ENCODE assay signal across 8 cellular contexts in the genomic region with DNA sequence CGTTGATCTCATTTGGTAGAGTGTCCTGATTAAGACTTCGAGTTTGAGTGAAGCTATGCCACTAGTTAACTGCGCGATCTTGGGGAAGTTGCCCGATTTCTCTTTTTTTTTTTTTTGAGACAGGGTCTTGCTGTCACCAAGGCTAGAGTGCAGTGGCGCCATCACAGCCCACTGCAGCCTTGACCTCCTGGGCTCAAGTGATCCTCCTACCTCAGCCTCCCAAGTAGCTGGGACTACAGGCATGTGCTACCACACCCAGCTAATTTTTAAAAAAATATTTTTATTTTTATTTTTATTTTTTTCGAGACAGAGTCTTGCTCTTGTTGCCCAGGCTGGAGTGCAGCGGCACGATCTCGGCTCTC. TPM values are rescaled to one million over a fixed set of nuclear protein-coding genes. Genes with fewer than 3 reads are reported as not detected.
A peak's percentile ranks its signal among the peaks of the same experiment; 100 is the strongest.
DNase-seq lines count a peak whose midpoint lies in the region; ATAC-seq and TF ChIP-seq lines count a peak whose summit lies in the region.
"Not testable (repeated sequence)": the region's sequence is repeated elsewhere in the genome, so short reads cannot be mapped to it uniquely, and the experiment has no call there.

No MANE protein-coding gene starts in this region.

- H3K79me2 ChIP-seq in SK-N-SH (ENCODE audit: insufficient read depth) = peaks cover 57% of the 10 kb centered on the region

- TF ChIP-seq RAD21 in SK-N-SH (IDR thresholded peaks at IDR 0.05; ENCODE audit: low read length) = not testable (repeated sequence)

- H3K4me1 Mint-ChIP-seq in activated naive CD8-positive, alpha-beta T cell treated with anti-CD3 and anti-CD28 coated beads, Interleukin-2, amount 10 ng/mL, durations not matched to agents 7 days and 5 days = peaks cover 44% of the 10 kb centered on the region
- H3K4me1 Mint-ChIP-seq in nephron progenitor cell = peaks cover 40% of the 10 kb centered on the region
- H3K4me1 Mint-ChIP-seq in stimulated activated naive CD8-positive, alpha-beta T cell treated with anti-CD3 and anti-CD28 coated beads, Interleukin-15, amount 100 ng/mL, for 72 hours = peaks cover 62% of the 10 kb centered on the region

- peaks cover 26% of the 10 kb centered on the region for H3K36me3 Mint-ChIP-seq in activated naive CD8-positive, alpha-beta T cell treated with anti-CD3 and anti-CD28 coated beads, Interleukin-2, amount 10 ng/mL, durations not matched to agents 7 days and 5 days
- H3K36me3 Mint-ChIP-seq in nephron progenitor cell (ENCODE audit: low read depth) = peaks cover 41% of the 10 kb centered on the region

- not testable (repeated sequence) for H3K9me3 ChIP-seq in SK-N-SH; endocrine pancreas (ENCODE audit: control insufficient read depth, low read length); iPS-18c (ENCODE audit: control insufficient read depth, insufficient read depth, low read length)

- H3K4me2 ChIP-seq in SK-N-SH = peak overlapping the region; percentile 100

- H3K9me2 ChIP-seq in SK-N-SH = not testable (repeated sequence)

- not testable (repeated sequence) for TF ChIP-seq EP300 in SK-N-SH (IDR thresholded peaks at IDR 0.05; ENCODE audit: borderline replicate concordance in 1 of 2, low read depth in 1 of 2, low read length in 1 of 2)

- H3K27me3 Mint-ChIP-seq in activated naive CD8-positive, alpha-beta T cell treated with anti-CD3 and anti-CD28 coated beads, Interleukin-2, amount 10 ng/mL, durations not matched to agents 7 days and 5 days; nephron progenitor cell (ENCODE audit: low read depth, poor library complexity); stimulated activated naive CD8-positive, alpha-beta T cell treated with anti-CD3 and anti-CD28 coated beads, Interleukin-15, amount 100 ng/mL, for 72 hours: not testable (repeated sequence)

- peak overlapping the region; percentile 42 for H2AFZ ChIP-seq in SK-N-SH (ENCODE audit: low read depth)

- H3K9ac ChIP-seq in SK-N-SH = peak overlapping the region; percentile 89
- peak overlapping the region; percentile 93 for H3K9ac ChIP-seq in endocrine pancreas (ENCODE audit: control insufficient read depth, insufficient read depth, low read length)

- not testable (repeated sequence) for DNase-seq in AG09309 (ENCODE audit: low read depth); HFF-Myc (ENCODE audit: extremely low read depth, low read depth); SK-N-SH; activated naive CD8-positive, alpha-beta T cell treated with anti-CD3 and anti-CD28 coated beads, Interleukin-2, amount 10 ng/mL, durations not matched to agents 7 days and 5 days; nephron progenitor cell; stimulated activated naive CD8-positive, alpha-beta T cell treated with anti-CD3 and anti-CD28 coated beads, Interleukin-15, amount 100 ng/mL, for 72 hours

- peak overlapping the region; percentile 94 for H3K4me3 Mint-ChIP-seq in activated naive CD8-positive, alpha-beta T cell treated with anti-CD3 and anti-CD28 coated beads, Interleukin-2, amount 10 ng/mL, durations not matched to agents 7 days and 5 days
- peak overlapping the region; percentile 89 for H3K4me3 Mint-ChIP-seq in nephron progenitor cell
- peak overlapping the region; percentile 93 to 97 for H3K4me3 Mint-ChIP-seq in stimulated activated naive CD8-positive, alpha-beta T cell treated with anti-CD3 and anti-CD28 coated beads, Interleukin-15, amount 100 ng/mL, for 72 hours

- peaks cover 35% of the 10 kb centered on the region for H3F3A ChIP-seq in SK-N-SH (replicated peaks; ENCODE audit: insufficient read depth)

- H3K4me1 ChIP-seq in SK-N-SH (ENCODE audit: control insufficient read depth in 1 of 2, insufficient read depth in 2 of 2, low read depth in 1 of 2, low read length in 1 of 2) = peaks cover 29 to 32% of the 10 kb centered on the region in 2 experiments
- H3K4me1 ChIP-seq in endocrine pancreas (ENCODE audit: control insufficient read depth, insufficient read depth, low read length) = not testable (repeated sequence)

- not testable (repeated sequence) for ATAC-seq in activated naive CD8-positive, alpha-beta T cell treated with anti-CD3 and anti-CD28 coated beads, Interleukin-2, amount 10 ng/mL, durations not matched to agents 7 days and 5 days (ENCODE audit: low read depth); stimulated activated naive CD8-positive, alpha-beta T cell treated with anti-CD3 and anti-CD28 coated beads, Interleukin-15, amount 100 ng/mL, for 72 hours

- H3K27ac ChIP-seq in SK-N-SH (ENCODE audit: low read depth in 2 of 2, low read length in 1 of 2) = peak overlapping the region; percentile 69 to 73

- H4K20me1 ChIP-seq in SK-N-SH (ENCODE audit: insufficient read depth) = peaks cover 33% of the 10 kb centered on the region

- H3K4me3 ChIP-seq in AG09309 (ENCODE audit: control insufficient read depth, low read depth, low read length) (peak overlapping the region; percentile 65), HFF-Myc (replicated peaks; ENCODE audit: low read depth, low read length) (peak overlapping the region; percentile 57), SK-N-SH (ENCODE audit: low read depth in 2 of 2, low read length in 1 of 2) (peak overlapping the region; percentile 64 to 91), endocrine pancreas (ENCODE audit: control insufficient read depth, insufficient read depth, low read length) (peak overlapping the region; percentile 73), iPS-18c (ENCODE audit: insufficient read depth, low read depth, low read length) (peak overlapping the region; percentile 46)

- H3K9me3 Mint-ChIP-seq in activated naive CD8-positive, alpha-beta T cell treated with anti-CD3 and anti-CD28 coated beads, Interleukin-2, amount 10 ng/mL, durations not matched to agents 7 days and 5 days; nephron progenitor cell; stimulated activated naive CD8-positive, alpha-beta T cell treated with anti-CD3 and anti-CD28 coated beads, Interleukin-15, amount 100 ng/mL, for 72 hours: not testable (repeated sequence)

- TF ChIP-seq CTCF in AG09309 (IDR thresholded peaks at IDR 0.05; ENCODE audit: control insufficient read depth, insufficient read depth, low read depth, low read length, missing control alignments); HFF-Myc (IDR thresholded peaks at IDR 0.05; ENCODE audit: low read depth, low read length, missing control alignments); SK-N-SH (IDR thresholded peaks at IDR 0.05); nephron progenitor cell (IDR thresholded peaks at IDR 0.05): not testable (repeated sequence)

- POLR2A ChIA-PET in SK-N-SH (lab: Yijun Ruan, JAX) = interaction anchor here (1.2 to 4.0 kb wide), 4 partner anchors 11 to 108 kb away, joined by 3 to 45 read pairs (median 16); a partner anchor contains a TSS
- POLR2A ChIA-PET in activated naive CD8-positive, alpha-beta T cell treated with anti-CD3 and anti-CD28 coated beads, Interleukin-2, amount 10 ng/mL, durations not matched to agents 7 days and 5 days (lab: Charles Lee) = interaction anchor here (0.6 to 4.7 kb wide), 8 partner anchors 18 to 323 kb away, joined by 3 to 78 read pairs (median 26); a partner anchor contains a TSS

- CTCF ChIA-PET in SK-N-SH (lab: Yijun Ruan, JAX) = interaction anchor here (1.2 to 7.5 kb wide), 6 partner anchors 9 to 65 kb away, joined by 3 to 85 read pairs (median 33); a partner anchor contains a TSS

- peaks cover 19 to 26% of the 10 kb centered on the region in 2 experiments for H3K36me3 ChIP-seq in SK-N-SH (replicated peaks in 1 of 2; ENCODE audit: control insufficient read depth in 1 of 2, insufficient read depth in 2 of 2, low read length in 1 of 2)
- H3K36me3 ChIP-seq in endocrine pancreas (ENCODE audit: control insufficient read depth, insufficient read depth, low read length) = not testable (repeated sequence)

- H3K27me3 ChIP-seq in SK-N-SH (ENCODE audit: insufficient read depth); endocrine pancreas (ENCODE audit: control insufficient read depth, insufficient read depth, low read length): not testable (repeated sequence)

- 58% methylated on average over 10 of the region's 10 CpGs for WGBS in SK-N-SH (ENCODE audit: low lambda C conversion rate)

- peak overlapping the region; percentile 89 for H3K27ac Mint-ChIP-seq in activated naive CD8-positive, alpha-beta T cell treated with anti-CD3 and anti-CD28 coated beads, Interleukin-2, amount 10 ng/mL, durations not matched to agents 7 days and 5 days
- H3K27ac Mint-ChIP-seq in nephron progenitor cell = peak overlapping the region; percentile 92
- H3K27ac Mint-ChIP-seq in stimulated activated naive CD8-positive, alpha-beta T cell treated with anti-CD3 and anti-CD28 coated beads, Interleukin-15, amount 100 ng/mL, for 72 hours = peak overlapping the region; percentile 61 to 96

RNA-seq across cellular contexts. Expression of a gene that starts 0.9 kb away (rescaled TPM):
- 16.9 and 19.6 TPM in 2 replicates for polyA plus RNA-seq in SK-N-SH (2012; rRNA removed)
- polyA plus RNA-seq in SK-N-SH (2012; cell fraction: cytosol; rRNA removed) = 9.4 and 14.5 TPM in 2 replicates
- polyA plus RNA-seq in SK-N-SH (2012; cell fraction: nucleus; rRNA removed) = 19.3 and 25.6 TPM in 2 replicates
- total RNA-seq in activated naive CD8-positive, alpha-beta T cell treated with anti-CD3 and anti-CD28 coated beads, Interleukin-2, amount 10 ng/mL, durations not matched to agents 7 days and 5 days = 10 to 100 TPM; 16.4 to 17.0 TPM

RNA-seq across cellular contexts. Expression of a gene that starts 6.7 kb away (rescaled TPM):
- 1,175 and 1,316 TPM in 2 replicates for polyA plus RNA-seq in SK-N-SH (2012; rRNA removed)
- polyA plus RNA-seq in SK-N-SH (2012; cell fraction: cytosol; rRNA removed) = 1,053 and 1,239 TPM in 2 replicates
- 674 and 733 TPM in 2 replicates for polyA plus RNA-seq in SK-N-SH (2012; cell fraction: nucleus; rRNA removed)
- 1,000 to 10,000 TPM; 1,129 to 1,200 TPM for total RNA-seq in activated naive CD8-positive, alpha-beta T cell treated with anti-CD3 and anti-CD28 coated beads, Interleukin-2, amount 10 ng/mL, durations not matched to agents 7 days and 5 days

RNA-seq across cellular contexts. Expression of a gene that starts 22.0 kb away (rescaled TPM):
- 97.2 and 100 TPM in 2 replicates for polyA plus RNA-seq in SK-N-SH (2012; rRNA removed)
- polyA plus RNA-seq in SK-N-SH (2012; cell fraction: cytosol; rRNA removed) = 46.4 and 64.2 TPM in 2 replicates
- 203 and 208 TPM in 2 replicates for polyA plus RNA-seq in SK-N-SH (2012; cell fraction: nucleus; rRNA removed)
- total RNA-seq in activated naive CD8-positive, alpha-beta T cell treated with anti-CD3 and anti-CD28 coated beads, Interleukin-2, amount 10 ng/mL, durations not matched to agents 7 days and 5 days = 10 to 100 TPM; 84.8 to 95.4 TPM

RNA-seq across cellular contexts. Expression of a gene that starts 22.9 kb away (rescaled TPM):
- polyA plus RNA-seq in SK-N-SH (2012; rRNA removed) = 33.0 and 34.0 TPM in 2 replicates
- polyA plus RNA-seq in SK-N-SH (2012; cell fraction: cytosol; rRNA removed) = 18.8 and 25.0 TPM in 2 replicates
- 49.3 and 55.0 TPM in 2 replicates for polyA plus RNA-seq in SK-N-SH (2012; cell fraction: nucleus; rRNA removed)
- total RNA-seq in activated naive CD8-positive, alpha-beta T cell treated with anti-CD3 and anti-CD28 coated beads, Interleukin-2, amount 10 ng/mL, durations not matched to agents 7 days and 5 days = 10 to 100 TPM; 76.7 to 85.2 TPM

RNA-seq across cellular contexts. Expression of a gene that starts 30.6 kb away (rescaled TPM):
- polyA plus RNA-seq in SK-N-SH (2012; rRNA removed) = 11.9 TPM in 2 replicates
- 11.5 and 12.0 TPM in 2 replicates for polyA plus RNA-seq in SK-N-SH (2012; cell fraction: cytosol; rRNA removed)
- polyA plus RNA-seq in SK-N-SH (2012; cell fraction: nucleus; rRNA removed) = 12.7 and 17.7 TPM in 2 replicates
- total RNA-seq in activated naive CD8-positive, alpha-beta T cell treated with anti-CD3 and anti-CD28 coated beads, Interleukin-2, amount 10 ng/mL, durations not matched to agents 7 days and 5 days = 1 to 10 TPM; 8.1 to 8.3 TPM
